In the genomic region with DNA sequence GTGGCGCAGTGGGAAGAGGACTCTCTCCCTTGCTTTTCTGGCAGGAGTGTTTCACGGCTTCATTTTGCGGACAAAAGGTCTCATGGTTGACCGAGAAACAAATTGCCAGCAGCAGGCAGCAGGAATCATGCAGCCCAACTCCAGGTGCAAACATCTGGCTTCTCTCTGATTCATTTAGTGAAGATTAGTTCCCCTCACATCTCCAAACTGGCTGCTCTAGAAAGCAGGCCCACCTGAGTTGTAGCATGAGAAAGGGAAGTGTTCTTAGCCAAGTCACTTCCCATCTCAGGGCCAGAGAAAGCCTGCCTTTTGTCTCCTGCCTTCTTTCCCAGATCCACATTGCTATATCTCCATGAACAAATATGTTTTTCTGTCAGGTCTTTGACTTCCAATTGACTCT, we compare ENCODE assay signal across 19 cellular contexts.
"Had no signal": no experiment of that assay in that cellular context is flagged by ENCODE, and none has a peak within 500 bp of the region (broad histone marks: within the 10 kb centered on the region; RNA-seq: fewer than 3 reads in every experiment).

No MANE protein-coding gene starts in this region.

- H3K36me3 ChIP-seq: heart left ventricle, neutrophil, right lobe of liver, tibial artery, upper lobe of left lung, uterus had no signal

- H3K27ac ChIP-seq: dorsolateral prefrontal cortex, heart left ventricle, neutrophil, psoas muscle, right lobe of liver, tibial artery, upper lobe of left lung, uterus had no signal

- H3K4me3 ChIP-seq: dorsolateral prefrontal cortex, heart left ventricle, psoas muscle, right lobe of liver, tibial artery, upper lobe of left lung, uterus had no signal

- H3K27me3 ChIP-seq: dorsolateral prefrontal cortex, heart left ventricle, neutrophil, right lobe of liver, tibial artery, upper lobe of left lung, uterus had no signal

- ATAC-seq: heart left ventricle; left colon; naive thymus-derived CD4-positive, alpha-beta T cell; psoas muscle; right lobe of liver; stimulated activated memory B cell treated with anti-CD40 and anti-IgM and Interleukin-4, amounts not matched to agents 10 μg/mL and 1 μg/mL and 100 μg/mL, for 72 hours had no signal

- H3K4me1 ChIP-seq: heart left ventricle, psoas muscle, tibial artery, upper lobe of left lung, uterus had no signal

- H3K9me3 ChIP-seq: heart left ventricle, neutrophil, psoas muscle, right lobe of liver, tibial artery, upper lobe of left lung, uterus had no signal

- DNase-seq: dorsolateral prefrontal cortex; effector CD8-positive, alpha-beta T cell; foreskin melanocyte; heart left ventricle; hippocampal formation; left colon; mesendoderm; naive thymus-derived CD4-positive, alpha-beta T cell; psoas muscle; retina; right lobe of liver; stimulated activated CD4-positive, alpha-beta T cell treated with anti-CD3 and anti-CD28 coated beads, Interleukin-15, amount 100 ng/mL, for 24 hours; stimulated activated CD4-positive, alpha-beta T cell treated with anti-CD3 and anti-CD28 coated beads, Interleukin-1b, Interleukin-23, amount 100 ng/mL, for 48 hours; stimulated activated CD4-positive, alpha-beta T cell treated with anti-CD3 and anti-CD28 coated beads, Interleukin-4, amount 100 ng/mL, for 24 hours; tibial artery; upper lobe of left lung; uterus had no signal
